ENCODE assay signal across 1 cellular context in the genomic region with DNA sequence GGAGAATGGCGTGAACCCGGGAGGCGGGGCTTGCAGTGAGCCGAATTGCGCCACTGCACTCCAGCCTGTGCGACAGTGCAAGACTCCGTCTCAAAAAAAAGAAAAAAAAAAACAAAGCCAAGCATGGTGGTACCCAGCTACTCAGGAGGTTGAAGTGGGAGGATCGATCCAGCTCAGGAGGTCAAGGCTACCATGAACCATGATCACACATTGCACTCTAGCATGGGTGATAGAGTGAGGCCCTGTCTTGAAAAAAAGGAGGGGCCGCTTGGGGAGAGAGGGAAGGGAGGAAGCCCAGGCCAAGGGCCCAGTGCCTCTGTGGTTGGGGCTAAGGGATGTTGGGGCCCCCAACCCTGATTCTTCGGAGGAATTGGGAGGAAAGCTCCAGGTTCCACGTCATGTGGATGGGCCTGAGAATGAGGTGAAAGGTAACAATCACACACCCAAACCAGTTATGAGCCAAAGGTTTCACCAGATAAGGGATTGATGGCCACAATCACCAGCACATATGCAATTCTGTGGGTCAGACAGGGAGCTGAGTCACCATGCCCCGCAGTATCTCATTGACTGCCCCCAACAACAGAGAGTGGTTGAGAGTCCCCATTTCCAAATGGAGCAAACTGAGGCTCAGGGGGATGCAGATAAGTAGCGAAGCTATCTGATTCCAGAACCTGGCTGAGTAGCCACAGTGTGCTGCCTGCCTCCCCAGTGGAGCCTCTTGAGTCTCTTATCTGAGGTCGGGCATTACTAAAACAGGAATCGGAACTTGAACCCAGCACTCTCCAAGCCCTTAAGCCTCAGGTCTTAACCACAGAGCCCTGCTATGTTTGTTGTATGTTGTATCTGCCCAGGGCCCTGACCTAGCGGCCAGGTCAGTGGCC.
TF ChIP-seq lines count a peak whose summit lies in the region.

No MANE protein-coding gene starts in this region.

TF ChIP-seq in HepG2, 621 proteins besides CTCF, POLR2A, EP300 and RAD21 (continued from another document and continues in another):
- TF ChIP-seq, protein P1, sequence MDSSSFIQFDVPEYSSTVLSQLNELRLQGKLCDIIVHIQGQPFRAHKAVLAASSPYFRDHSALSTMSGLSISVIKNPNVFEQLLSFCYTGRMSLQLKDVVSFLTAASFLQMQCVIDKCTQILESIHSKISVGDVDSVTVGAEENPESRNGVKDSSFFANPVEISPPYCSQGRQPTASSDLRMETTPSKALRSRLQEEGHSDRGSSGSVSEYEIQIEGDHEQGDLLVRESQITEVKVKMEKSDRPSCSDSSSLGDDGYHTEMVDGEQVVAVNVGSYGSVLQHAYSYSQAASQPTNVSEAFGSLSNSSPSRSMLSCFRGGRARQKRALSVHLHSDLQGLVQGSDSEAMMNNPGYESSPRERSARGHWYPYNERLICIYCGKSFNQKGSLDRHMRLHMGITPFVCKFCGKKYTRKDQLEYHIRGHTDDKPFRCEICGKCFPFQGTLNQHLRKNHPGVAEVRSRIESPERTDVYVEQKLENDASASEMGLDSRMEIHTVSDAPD (CRISPR knock-in tag; IDR thresholded peaks at IDR 0.05): no peak
- TF ChIP-seq, protein P2, sequence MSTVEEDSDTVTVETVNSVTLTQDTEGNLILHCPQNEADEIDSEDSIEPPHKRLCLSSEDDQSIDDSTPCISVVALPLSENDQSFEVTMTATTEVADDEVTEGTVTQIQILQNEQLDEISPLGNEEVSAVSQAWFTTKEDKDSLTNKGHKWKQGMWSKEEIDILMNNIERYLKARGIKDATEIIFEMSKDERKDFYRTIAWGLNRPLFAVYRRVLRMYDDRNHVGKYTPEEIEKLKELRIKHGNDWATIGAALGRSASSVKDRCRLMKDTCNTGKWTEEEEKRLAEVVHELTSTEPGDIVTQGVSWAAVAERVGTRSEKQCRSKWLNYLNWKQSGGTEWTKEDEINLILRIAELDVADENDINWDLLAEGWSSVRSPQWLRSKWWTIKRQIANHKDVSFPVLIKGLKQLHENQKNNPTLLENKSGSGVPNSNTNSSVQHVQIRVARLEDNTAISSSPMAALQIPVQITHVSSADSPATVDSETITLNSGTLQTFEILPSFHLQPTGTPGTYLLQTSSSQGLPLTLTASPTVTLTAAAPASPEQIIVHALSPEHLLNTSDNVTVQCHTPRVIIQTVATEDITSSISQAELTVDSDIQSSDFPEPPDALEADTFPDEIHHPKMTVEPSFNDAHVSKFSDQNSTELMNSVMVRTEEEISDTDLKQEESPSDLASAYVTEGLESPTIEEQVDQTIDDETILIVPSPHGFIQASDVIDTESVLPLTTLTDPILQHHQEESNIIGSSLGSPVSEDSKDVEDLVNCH (CRISPR knock-in tag; IDR thresholded peaks at IDR 0.05): no peak
- TF ChIP-seq STAT5B (CRISPR knock-in tag; IDR thresholded peaks at IDR 0.05): no peak
- no peak for TF ChIP-seq U2AF2 (IDR thresholded peaks at IDR 0.05; ENCODE audit: low read depth, low read length)
- TF ChIP-seq GFI1 (CRISPR knock-in tag; IDR thresholded peaks at IDR 0.05; ENCODE audit: borderline replicate concordance): no peak
- TF ChIP-seq, protein P3, sequence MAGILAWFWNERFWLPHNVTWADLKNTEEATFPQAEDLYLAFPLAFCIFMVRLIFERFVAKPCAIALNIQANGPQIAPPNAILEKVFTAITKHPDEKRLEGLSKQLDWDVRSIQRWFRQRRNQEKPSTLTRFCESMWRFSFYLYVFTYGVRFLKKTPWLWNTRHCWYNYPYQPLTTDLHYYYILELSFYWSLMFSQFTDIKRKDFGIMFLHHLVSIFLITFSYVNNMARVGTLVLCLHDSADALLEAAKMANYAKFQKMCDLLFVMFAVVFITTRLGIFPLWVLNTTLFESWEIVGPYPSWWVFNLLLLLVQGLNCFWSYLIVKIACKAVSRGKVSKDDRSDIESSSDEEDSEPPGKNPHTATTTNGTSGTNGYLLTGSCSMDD (CRISPR knock-in tag; IDR thresholded peaks at IDR 0.05): no peak
- TF ChIP-seq ZNF30 (CRISPR knock-in tag; IDR thresholded peaks at IDR 0.05): no peak
- TF ChIP-seq, protein P4, sequence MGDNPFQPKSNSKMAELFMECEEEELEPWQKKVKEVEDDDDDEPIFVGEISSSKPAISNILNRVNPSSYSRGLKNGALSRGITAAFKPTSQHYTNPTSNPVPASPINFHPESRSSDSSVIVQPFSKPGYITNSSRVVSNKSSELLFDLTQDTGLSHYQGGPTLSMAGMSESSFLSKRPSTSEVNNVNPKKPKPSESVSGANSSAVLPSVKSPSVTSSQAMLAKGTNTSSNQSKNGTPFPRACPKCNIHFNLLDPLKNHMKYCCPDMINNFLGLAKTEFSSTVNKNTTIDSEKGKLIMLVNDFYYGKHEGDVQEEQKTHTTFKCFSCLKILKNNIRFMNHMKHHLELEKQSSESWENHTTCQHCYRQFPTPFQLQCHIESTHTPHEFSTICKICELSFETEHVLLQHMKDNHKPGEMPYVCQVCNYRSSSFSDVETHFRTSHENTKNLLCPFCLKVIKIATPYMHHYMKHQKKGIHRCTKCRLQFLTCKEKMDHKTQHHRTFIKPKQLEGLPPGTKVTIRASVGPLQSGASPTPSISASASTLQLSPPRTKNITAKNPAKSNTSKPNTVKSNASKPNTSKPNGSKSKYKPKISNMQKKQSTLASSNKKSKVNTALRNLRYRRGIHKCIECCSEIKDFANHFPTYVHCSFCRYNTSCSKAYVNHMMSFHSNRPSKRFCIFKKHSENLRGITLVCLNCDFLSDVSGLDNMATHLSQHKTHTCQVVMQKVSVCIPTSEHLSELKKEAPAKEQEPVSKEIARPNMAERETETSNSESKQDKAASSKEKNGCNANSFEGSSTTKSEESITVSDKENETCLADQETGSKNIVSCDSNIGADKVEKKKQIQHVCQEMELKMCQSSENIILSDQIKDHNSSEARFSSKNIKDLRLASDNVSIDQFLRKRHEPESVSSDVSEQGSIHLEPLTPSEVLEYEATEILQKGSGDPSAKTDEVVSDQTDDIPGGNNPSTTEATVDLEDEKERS (CRISPR knock-in tag; IDR thresholded peaks at IDR 0.05): no peak
- no peak for TF ChIP-seq SKIL (CRISPR knock-in tag; IDR thresholded peaks at IDR 0.05; ENCODE audit: borderline replicate concordance)
- no peak for TF ChIP-seq KDM5B (CRISPR knock-in tag; IDR thresholded peaks at IDR 0.05; ENCODE audit: borderline replicate concordance)
- TF ChIP-seq ONECUT2 (CRISPR knock-in tag; IDR thresholded peaks at IDR 0.05): peak; percentile 83
- TF ChIP-seq SNAI1 (CRISPR knock-in tag; IDR thresholded peaks at IDR 0.05; ENCODE audit: borderline replicate concordance): no peak
- TF ChIP-seq EED (CRISPR knock-in tag; IDR thresholded peaks at IDR 0.05): no peak
- no peak for TF ChIP-seq KMT2A (CRISPR knock-in tag; IDR thresholded peaks at IDR 0.05)
- TF ChIP-seq SAFB2 (CRISPR knock-in tag; IDR thresholded peaks at IDR 0.05; ENCODE audit: borderline replicate concordance, low read depth): no peak
- no peak for TF ChIP-seq ELF3 (CRISPR knock-in tag; IDR thresholded peaks at IDR 0.05)
- TF ChIP-seq HNRNPK (IDR thresholded peaks at IDR 0.05; ENCODE audit: low read depth, low read length, poor library complexity, severe bottlenecking): no peak
- no peak for TF ChIP-seq ZSCAN5A (CRISPR knock-in tag; IDR thresholded peaks at IDR 0.05; ENCODE audit: borderline replicate concordance)
- TF ChIP-seq, protein P5, sequence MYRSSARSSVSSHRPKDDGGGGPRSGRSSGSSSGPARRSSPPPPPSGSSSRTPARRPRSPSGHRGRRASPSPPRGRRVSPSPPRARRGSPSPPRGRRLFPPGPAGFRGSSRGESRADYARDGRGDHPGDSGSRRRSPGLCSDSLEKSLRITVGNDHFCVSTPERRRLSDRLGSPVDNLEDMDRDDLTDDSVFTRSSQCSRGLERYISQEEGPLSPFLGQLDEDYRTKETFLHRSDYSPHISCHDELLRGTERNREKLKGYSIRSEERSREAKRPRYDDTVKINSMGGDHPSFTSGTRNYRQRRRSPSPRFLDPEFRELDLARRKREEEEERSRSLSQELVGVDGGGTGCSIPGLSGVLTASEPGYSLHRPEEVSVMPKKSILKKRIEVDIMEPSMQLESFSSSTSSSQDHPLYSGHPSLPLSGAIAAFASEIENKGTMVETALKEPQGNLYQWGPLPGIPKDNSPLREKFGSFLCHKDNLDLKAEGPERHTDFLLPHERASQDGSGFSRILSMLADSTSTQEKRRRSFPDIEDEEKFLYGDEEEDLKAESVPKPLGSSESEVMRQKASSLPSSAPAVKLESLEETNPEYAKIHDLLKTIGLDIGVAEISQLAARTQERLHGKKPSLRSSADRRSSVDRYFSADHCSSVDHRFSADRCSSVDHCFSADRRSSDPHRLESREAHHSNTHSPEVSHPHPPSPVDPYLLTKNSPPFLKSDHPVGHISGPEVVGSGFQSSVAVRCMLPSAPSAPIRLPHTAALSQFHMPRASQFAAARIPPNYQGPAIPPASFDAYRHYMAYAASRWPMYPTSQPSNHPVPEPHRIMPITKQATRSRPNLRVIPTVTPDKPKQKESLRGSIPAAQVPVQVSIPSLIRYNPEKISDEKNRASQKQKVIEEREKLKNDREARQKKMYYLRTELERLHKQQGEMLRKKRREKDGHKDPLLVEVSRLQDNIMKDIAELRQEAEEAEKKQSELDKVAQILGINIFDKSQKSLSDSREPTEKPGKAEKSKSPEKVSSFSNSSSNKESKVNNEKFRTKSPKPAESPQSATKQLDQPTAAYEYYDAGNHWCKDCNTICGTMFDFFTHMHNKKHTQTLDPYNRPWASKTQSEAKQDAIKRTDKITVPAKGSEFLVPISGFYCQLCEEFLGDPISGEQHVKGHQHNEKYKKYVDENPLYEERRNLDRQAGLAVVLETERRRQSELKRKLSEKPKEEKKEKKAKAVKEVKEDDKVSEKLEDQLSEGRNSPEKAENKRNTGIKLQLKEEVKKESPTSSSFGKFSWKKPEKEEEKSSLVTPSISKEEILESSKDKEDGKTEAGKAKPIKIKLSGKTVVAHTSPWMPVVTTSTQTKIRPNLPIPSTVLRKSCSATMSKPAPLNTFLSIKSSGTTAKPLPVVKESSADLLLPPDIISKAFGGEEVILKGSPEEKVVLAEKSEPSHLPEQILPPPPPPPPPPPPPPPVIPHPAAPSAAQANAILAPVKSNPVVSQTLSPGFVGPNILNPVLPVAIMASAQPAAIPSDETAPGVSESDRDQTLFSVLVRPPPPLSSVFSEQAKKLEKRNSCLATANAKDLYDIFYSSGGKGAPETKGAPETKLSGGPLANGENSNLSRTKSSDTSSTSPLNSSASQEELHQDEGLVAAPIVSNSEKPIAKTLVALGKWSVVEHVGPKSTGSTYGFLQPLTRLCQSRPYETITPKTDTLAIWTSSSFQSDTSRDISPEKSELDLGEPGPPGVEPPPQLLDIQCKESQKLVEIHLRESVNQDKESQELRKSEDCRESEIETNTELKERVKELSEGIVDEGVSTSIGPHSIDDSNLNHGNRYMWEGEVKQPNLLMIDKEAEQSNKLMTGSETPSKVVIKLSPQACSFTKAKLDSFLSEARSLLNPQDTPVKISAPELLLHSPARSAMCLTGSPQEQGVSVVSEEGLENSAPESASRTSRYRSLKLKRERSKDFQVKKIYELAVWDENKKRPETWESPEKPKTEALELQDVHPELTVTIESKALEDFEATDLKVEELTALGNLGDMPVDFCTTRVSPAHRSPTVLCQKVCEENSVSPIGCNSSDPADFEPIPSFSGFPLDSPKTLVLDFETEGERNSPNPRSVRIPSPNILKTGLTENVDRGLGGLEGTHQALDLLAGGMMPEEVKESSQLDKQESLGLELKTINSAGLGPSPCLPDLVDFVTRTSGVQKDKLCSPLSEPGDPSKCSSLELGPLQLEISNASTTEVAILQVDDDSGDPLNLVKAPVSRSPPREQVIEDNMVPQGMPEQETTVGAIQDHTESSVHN (CRISPR knock-in tag; IDR thresholded peaks at IDR 0.05): no peak
- no peak for TF ChIP-seq KDM2A (CRISPR knock-in tag; IDR thresholded peaks at IDR 0.05; ENCODE audit: borderline replicate concordance, low read depth)
- TF ChIP-seq TIGD3 (CRISPR knock-in tag; IDR thresholded peaks at IDR 0.05; ENCODE audit: borderline replicate concordance): no peak
- peak; percentile 10; the same call in 1 of the 2 replicates for TF ChIP-seq CBX5 (CRISPR knock-in tag; IDR thresholded peaks at IDR 0.05; ENCODE audit: borderline replicate concordance)
- no peak for TF ChIP-seq CHD2 (IDR thresholded peaks at IDR 0.05; ENCODE audit: low read depth, low read length)
- no peak for TF ChIP-seq TMF1 (CRISPR knock-in tag; IDR thresholded peaks at IDR 0.05; ENCODE audit: low read depth)
- TF ChIP-seq ZNF841 (CRISPR knock-in tag; IDR thresholded peaks at IDR 0.05; ENCODE audit: borderline replicate concordance): no peak
